8 cellular contexts compared by ENCODE assay signal in genomic region chr16:30184430-30185140, GRCh38. TPM values are rescaled to one million over a fixed set of nuclear protein-coding genes. Genes with fewer than 3 reads are reported as not detected.
A peak's percentile ranks its signal among the peaks of the same experiment; 100 is the strongest.
DNase-seq lines count a peak whose midpoint lies in the region; ATAC-seq and TF ChIP-seq lines count a peak whose summit lies in the region.

No MANE protein-coding gene starts in this region.

- H3K9me3 ChIP-seq in CD8-positive, alpha-beta T cell (ENCODE audit: low read length): no peaks in the 10 kb centered on the region

- peak; percentile 6 for ATAC-seq in CD8-positive, alpha-beta T cell
- ATAC-seq in HG02798 (IDR thresholded peaks at IDR 0.05; ENCODE audit: poor library complexity, unreplicated experiment) (peak; percentile 2), HG03432 (IDR thresholded peaks at IDR 0.05; ENCODE audit: unreplicated experiment) (no peak)

- TF ChIP-seq CTCF in CD8-positive, alpha-beta T cell (IDR thresholded peaks at IDR 0.05): no peak

- peak overlapping the region; percentile 97 for H3K4me3 ChIP-seq in CD8-positive, alpha-beta T cell (ENCODE audit: low read depth, low read length)

- H3K36me3 ChIP-seq in CD8-positive, alpha-beta T cell (ENCODE audit: insufficient read depth, low read length): peaks cover 42% of the 10 kb centered on the region

- peaks cover 36% of the 10 kb centered on the region for H3K36me3 Mint-ChIP-seq in CD8-positive, alpha-beta T cell
- peaks cover 42% of the 10 kb centered on the region for H3K36me3 Mint-ChIP-seq in activated naive CD4-positive, alpha-beta T cell treated with anti-CD3 and anti-CD28 coated beads, Interleukin-2, amount 10 ng/mL, durations not matched to agents 7 days and 5 days

- H3K27me3 ChIP-seq in CD8-positive, alpha-beta T cell (ENCODE audit: insufficient read depth, low read length): no peaks in the 10 kb centered on the region

- peak overlapping the region; percentile 95 for H3K4me3 Mint-ChIP-seq in CD8-positive, alpha-beta T cell
- H3K4me3 Mint-ChIP-seq in activated naive CD4-positive, alpha-beta T cell treated with anti-CD3 and anti-CD28 coated beads, Interleukin-2, amount 10 ng/mL, durations not matched to agents 7 days and 5 days: peak overlapping the region; percentile 100

- peaks cover 39% of the 10 kb centered on the region for H3K4me1 Mint-ChIP-seq in CD8-positive, alpha-beta T cell (ENCODE audit: low read depth)
- peaks cover 34% of the 10 kb centered on the region for H3K4me1 Mint-ChIP-seq in activated naive CD4-positive, alpha-beta T cell treated with anti-CD3 and anti-CD28 coated beads, Interleukin-2, amount 10 ng/mL, durations not matched to agents 7 days and 5 days

- H3K4me1 ChIP-seq in CD8-positive, alpha-beta T cell (ENCODE audit: insufficient read depth, low read length): peaks cover 34% of the 10 kb centered on the region

- POLR2A ChIA-PET in CD8-positive, alpha-beta T cell (lab: Charles Lee): interaction anchor here (0.9 to 7.0 kb wide), 17 partner anchors 29 to 377 kb away, joined by 3 to 130 read pairs (median 6); partner anchors contain the start of genes ALDOA, MAPK3, PPP4C and SEPTIN1

- H3K27me3 Mint-ChIP-seq in CD8-positive, alpha-beta T cell (ENCODE audit: low read depth): no peaks in the 10 kb centered on the region
- H3K27me3 Mint-ChIP-seq in activated naive CD4-positive, alpha-beta T cell treated with anti-CD3 and anti-CD28 coated beads, Interleukin-2, amount 10 ng/mL, durations not matched to agents 7 days and 5 days: peaks cover 5% of the 10 kb centered on the region

- peak in 6 of 7 experiments; percentile 24 to 59 (median 48) for DNase-seq in CD8-positive, alpha-beta T cell
- peak; percentile 28 for DNase-seq in OCI-M1 (lab: John Stamatoyannopoulos, UW)
- DNase-seq in activated naive CD4-positive, alpha-beta T cell treated with anti-CD3 and anti-CD28 coated beads, Interleukin-2, amount 10 ng/mL, durations not matched to agents 7 days and 5 days: no peak
- DNase-seq in left kidney (ENCODE audit: low read depth, low spot score): peak; percentile 30
- peak; percentile 68 for DNase-seq in stimulated activated CD8-positive, alpha-beta memory T cell treated with anti-CD3 and anti-CD28 coated beads, Interleukin-4, amount 100 ng/mL, for 48 hours
- DNase-seq in NCI-H1694 (lab: John Stamatoyannopoulos, UW): no peak

- H3K27ac ChIP-seq in CD8-positive, alpha-beta T cell (ENCODE audit: low read depth, low read length): peak overlapping the region; percentile 91

- peak overlapping the region; percentile 96 for H3K27ac Mint-ChIP-seq in CD8-positive, alpha-beta T cell
- peak overlapping the region; percentile 98 for H3K27ac Mint-ChIP-seq in activated naive CD4-positive, alpha-beta T cell treated with anti-CD3 and anti-CD28 coated beads, Interleukin-2, amount 10 ng/mL, durations not matched to agents 7 days and 5 days

- intact Hi-C loops in CD8-positive, alpha-beta T cell (cut with DNase I, micrococcal nuclease): no loop called here

- H3K9me3 Mint-ChIP-seq in CD8-positive, alpha-beta T cell: no peaks in the 10 kb centered on the region
- no peaks in the 10 kb centered on the region for H3K9me3 Mint-ChIP-seq in activated naive CD4-positive, alpha-beta T cell treated with anti-CD3 and anti-CD28 coated beads, Interleukin-2, amount 10 ng/mL, durations not matched to agents 7 days and 5 days

- CTCF ChIA-PET in CD8-positive, alpha-beta T cell (lab: Charles Lee): interaction anchor here (1.2 to 2.3 kb wide), 2 partner anchors 92 to 170 kb away, joined by 3 to 17 read pairs; partner anchors contain the start of gene TBX6
- CTCF ChIA-PET in activated naive CD4-positive, alpha-beta T cell treated with anti-CD3 and anti-CD28 coated beads, Interleukin-2, amount 10 ng/mL, durations not matched to agents 7 days and 5 days (lab: Charles Lee): interaction anchor here (1.6 to 2.7 kb wide), 3 partner anchors 72 to 225 kb away, joined by 5 to 13 read pairs (median 11); partner anchors contain the start of genes GDPD3 and TBX6

RNA-seq across cellular contexts. Expression of gene CORO1A, which starts 1.2 kb away (rescaled TPM):
- total RNA-seq in CD8-positive, alpha-beta T cell: 100 to 1,000 TPM; 352 to 364 TPM

RNA-seq across cellular contexts. Expression of gene BOLA2B, which starts 8.9 kb away (rescaled TPM):
- 10 to 100 TPM; 55.5 to 56.2 TPM for total RNA-seq in CD8-positive, alpha-beta T cell

RNA-seq across cellular contexts. Expression of gene SLX1A, which starts 9.1 kb away (rescaled TPM):
- 10 to 100 TPM; 22.7 to 23.1 TPM for total RNA-seq in CD8-positive, alpha-beta T cell

RNA-seq across cellular contexts. Expression of gene SULT1A3, which starts 14.5 kb away (rescaled TPM):
- total RNA-seq in CD8-positive, alpha-beta T cell: 10 to 100 TPM; 15.1 to 17.8 TPM

Comparison
In these comparisons a context has a peak if more than half of its experiments do, and no peak if none do; other contexts are left out.
1. DNase-seq: peak in CD8-positive, alpha-beta T cell (6 of 7), OCI-M1 (single experiment), left kidney (single experiment) and stimulated activated CD8-positive, alpha-beta memory T cell treated with anti-CD3 and anti-CD28 coated beads, Interleukin-4, amount 100 ng/mL, for 48 hours (single experiment); none in activated naive CD4-positive, alpha-beta T cell treated with anti-CD3 and anti-CD28 coated beads, Interleukin-2, amount 10 ng/mL, durations not matched to agents 7 days and 5 days (single experiment) and NCI-H1694 (single experiment).